ENCODE assay signal across 8 cellular contexts in genomic region chr3:44114142-44114541, GRCh38.
DNase-seq lines count a peak whose midpoint lies in the region; ATAC-seq and TF ChIP-seq lines count a peak whose summit lies in the region.

No MANE protein-coding gene starts in this region.

- intact Hi-C loops in esophagus muscularis mucosa (cut with DNase I) (no loop called here), sciatic nerve (cut with DNase I) (no loop called here)

- no peaks in the 10 kb centered on the region for H3K9me3 ChIP-seq in AG04450 (ENCODE audit: control insufficient read depth, insufficient read depth, low read length)
- H3K9me3 ChIP-seq in esophagus muscularis mucosa = no peaks in the 10 kb centered on the region

- H3K27me3 ChIP-seq in AG04450 (ENCODE audit: control insufficient read depth, insufficient read depth, low read length) = peaks cover 4% of the 10 kb centered on the region
- peaks cover 0 to 26% (median 0%) of the 10 kb centered on the region in 4 donors for H3K27me3 ChIP-seq in esophagus muscularis mucosa

- DNase-seq in AG04450 (ENCODE audit: low read depth, low spot score) = no peak
- DNase-seq in UCSD-AML1 (lab: John Stamatoyannopoulos, UW; ENCODE audit: unreplicated experiment) = peak; percentile 45
- no peak for DNase-seq in esophagus muscularis mucosa (ENCODE audit: extremely low spot score)
- peak; percentile 64 for DNase-seq in sciatic nerve (ENCODE audit: low spot score)
- DNase-seq in HPDE6-E6E7 (ENCODE audit: extremely low spot score) = no peak
- no peak for DNase-seq in DMS153 (lab: John Stamatoyannopoulos, UW)
- no peak for DNase-seq in SK-N-DZ (ENCODE audit: low spot score)

- ATAC-seq in GM18867 (IDR thresholded peaks at IDR 0.05; ENCODE audit: unreplicated experiment) (peak; percentile 55), sciatic nerve (no peak)

- CTCF ChIA-PET in AG04450 (lab: Charles Lee) = interaction anchor here (0.8 to 1.4 kb wide), 6 partner anchors 13 to 570 kb away, joined by 3 to 4 read pairs (median 3); no protein-coding TSS in a partner anchor

- H3K27ac ChIP-seq in AG04450 (ENCODE audit: low read depth, low read length) (no peak overlapping the region), esophagus muscularis mucosa (replicated peaks in 1 of 4) (no peak overlapping the region)

- H3K4me1 ChIP-seq in esophagus muscularis mucosa = no peaks in the 10 kb centered on the region

- TF ChIP-seq CTCF in AG04450 (IDR thresholded peaks at IDR 0.05; ENCODE audit: low read depth, low read length) (peak; percentile 41), esophagus muscularis mucosa (IDR thresholded peaks at IDR 0.05) (peak in 2 of 3 experiments; percentile 16 to 29)

- POLR2A ChIA-PET in AG04450 (lab: Yijun Ruan, JAX) = no interaction called here

- no peak for TF ChIP-seq POLR2A in esophagus muscularis mucosa (IDR thresholded peaks at IDR 0.05; ENCODE audit: low read depth)

- no peaks in the 10 kb centered on the region for H3K36me3 ChIP-seq in esophagus muscularis mucosa

- 38% methylated on average over 10 of the region's 12 CpGs for WGBS in esophagus muscularis mucosa

- no peak for TF ChIP-seq EP300 in esophagus muscularis mucosa (IDR thresholded peaks at IDR 0.05)

- H3K4me3 ChIP-seq in AG04450 (ENCODE audit: low read depth, low read length) (no peak overlapping the region), esophagus muscularis mucosa (no peak overlapping the region)

Comparison
In these comparisons a context has a peak if more than half of its experiments do, and no peak if none do; other contexts are left out.
1. DNase-seq: peak in UCSD-AML1 (single experiment) and sciatic nerve (single experiment); none in AG04450 (single experiment), esophagus muscularis mucosa (single experiment), HPDE6-E6E7 (single experiment), DMS153 (single experiment) and SK-N-DZ (single experiment).